In genomic region chr2:122255924-122256323, GRCh38 we compare ENCODE assay signal across 24 cellular contexts.
A peak's percentile ranks its signal among the peaks of the same experiment; 100 is the strongest.
DNase-seq lines count a peak whose midpoint lies in the region; ATAC-seq, FAIRE-seq and TF ChIP-seq lines count a peak whose summit lies in the region.
"Had no signal": no experiment of that assay in that cellular context is flagged by ENCODE, and none has a peak within 500 bp of the region (broad histone marks: within the 10 kb centered on the region; RNA-seq: fewer than 3 reads in every experiment).

No MANE protein-coding gene starts in this region.

- H3K36me3 Mint-ChIP-seq in stimulated activated effector memory CD8-positive, alpha-beta T cell treated with anti-CD3 and anti-CD28 coated beads, Interleukin-12 subunit alpha, Interleukin-12 subunit beta, amount 100 ng/mL, for 72 hours: no peaks in the 10 kb centered on the region
- H3K36me3 Mint-ChIP-seq: activated naive CD4-positive, alpha-beta T cell treated with anti-CD3 and anti-CD28 coated beads, Interleukin-2, amount 50 U/mL, for 72 hours; stimulated activated memory B cell treated with anti-CD40 and anti-IgM and Interleukin-4, amounts not matched to agents 10 μg/mL and 1 μg/mL and 100 μg/mL, for 72 hours had no signal

- H3K27ac ChIP-seq in mesendoderm (ENCODE audit: low read depth, low read length) (no peak overlapping the region), colonic mucosa (no peak overlapping the region)
- H3K27ac ChIP-seq: neutrophil, SJSA1, skin epidermis, suprapubic skin had no signal

- no peak overlapping the region for H3K4me3 ChIP-seq in choroid plexus epithelial cell (ENCODE audit: low read depth, low read length)
- H3K4me3 ChIP-seq in mesendoderm (ENCODE audit: low read length): no peak overlapping the region
- no peak overlapping the region for H3K4me3 ChIP-seq in colonic mucosa
- H3K4me3 ChIP-seq: lung, SJSA1, skin epidermis, suprapubic skin had no signal

- H3K4me2 ChIP-seq in mesendoderm (ENCODE audit: low read length): no peak overlapping the region

- no peak overlapping the region for H3K4me3 Mint-ChIP-seq in stimulated activated effector memory CD8-positive, alpha-beta T cell treated with anti-CD3 and anti-CD28 coated beads, Interleukin-12 subunit alpha, Interleukin-12 subunit beta, amount 100 ng/mL, for 72 hours
- H3K4me3 Mint-ChIP-seq: endodermal cell; stimulated activated memory B cell treated with anti-CD40 and anti-IgM and Interleukin-4, amounts not matched to agents 10 μg/mL and 1 μg/mL and 100 μg/mL, for 72 hours had no signal

- H3K9ac ChIP-seq in mesendoderm (ENCODE audit: low read length) (no peak overlapping the region), colonic mucosa (ENCODE audit: low read depth in 2 of 2, low read length in 2 of 2) (no peak overlapping the region)

- H3K18ac ChIP-seq in mesendoderm (ENCODE audit: low read length): no peak overlapping the region

- H3K4ac ChIP-seq in mesendoderm (ENCODE audit: low read depth, low read length): no peak overlapping the region

- intact Hi-C loops in colonic mucosa (cut with DNase I): no loop called here

- no peaks in the 10 kb centered on the region for H3K79me1 ChIP-seq in mesendoderm (ENCODE audit: low read length)

- no peaks in the 10 kb centered on the region for H3K36me3 ChIP-seq in mesendoderm (ENCODE audit: control insufficient read depth, insufficient read depth, low read length)
- no peaks in the 10 kb centered on the region for H3K36me3 ChIP-seq in colonic mucosa
- H3K36me3 ChIP-seq: neutrophil, SJSA1, suprapubic skin had no signal

- no peak overlapping the region for H3K56ac ChIP-seq in mesendoderm (ENCODE audit: low read length)

- ATAC-seq in stimulated activated effector memory CD8-positive, alpha-beta T cell treated with anti-CD3 and anti-CD28 coated beads, Interleukin-12 subunit alpha, Interleukin-12 subunit beta, amount 100 ng/mL, for 72 hours: no peak
- ATAC-seq in GM21360 (IDR thresholded peaks at IDR 0.05; ENCODE audit: unreplicated experiment): no peak
- ATAC-seq: activated naive CD4-positive, alpha-beta T cell treated with anti-CD3 and anti-CD28 coated beads, Interleukin-2, amount 50 U/mL, for 72 hours; HCT116; stimulated activated memory B cell treated with anti-CD40 and anti-IgM and Interleukin-4, amounts not matched to agents 10 μg/mL and 1 μg/mL and 100 μg/mL, for 72 hours had no signal

- no peak overlapping the region for H2BK120ac ChIP-seq in mesendoderm (ENCODE audit: low read depth, low read length)

- no peak overlapping the region for H4K5ac ChIP-seq in mesendoderm (ENCODE audit: low read length)

- H2AK5ac ChIP-seq in mesendoderm (ENCODE audit: low read length): no peak overlapping the region

- H2BK5ac ChIP-seq in mesendoderm (ENCODE audit: low read length): no peak overlapping the region

- no peak overlapping the region for H3K23ac ChIP-seq in mesendoderm (ENCODE audit: low read length)

- FAIRE-seq in RCC 7860 (lab: Jason Lieb, UNC): peak; percentile 89

- H3K79me2 ChIP-seq in mesendoderm (ENCODE audit: control insufficient read depth, insufficient read depth, low read length): no peaks in the 10 kb centered on the region

- no peaks in the 10 kb centered on the region for H3K9me3 ChIP-seq in colonic mucosa
- H3K9me3 ChIP-seq: neutrophil, SJSA1, suprapubic skin had no signal

- H3K27me3 ChIP-seq in mesendoderm (ENCODE audit: insufficient read depth, low read length, poor library complexity) (no peaks in the 10 kb centered on the region), colonic mucosa (no peaks in the 10 kb centered on the region)
- H3K27me3 ChIP-seq: neutrophil, SJSA1, suprapubic skin had no signal

- H2BK15ac ChIP-seq in mesendoderm (replicated peaks; ENCODE audit: low read depth): no peak overlapping the region

- DNase-seq in EL (peak; percentile 6), RCC 7860 (ENCODE audit: low spot score) (peak; percentile 72), choroid plexus epithelial cell (ENCODE audit: low read depth) (peak; percentile 0), mesendoderm (peak; percentile 32), NCI-H446 (lab: John Stamatoyannopoulos, UW) (no peak), colonic mucosa (no peak)
- no peak for DNase-seq in stimulated activated effector memory CD8-positive, alpha-beta T cell treated with anti-CD3 and anti-CD28 coated beads, Interleukin-12 subunit alpha, Interleukin-12 subunit beta, amount 100 ng/mL, for 72 hours (ENCODE audit: low spot score in 2 of 2)
- DNase-seq: aorta; endodermal cell; head of caudate nucleus; KG1; NCI-H187 treated with DMSO at 0.1 percent for 48 hours; NCI-H82; stimulated activated CD4-positive, alpha-beta T cell treated with anti-CD3 and anti-CD28 coated beads, Interleukin-1b, Interleukin-23, amount 100 ng/mL, for 48 hours; T-helper 2 cell had no signal

- H4K8ac ChIP-seq in mesendoderm (ENCODE audit: low read depth, low read length): no peak overlapping the region

- no peaks in the 10 kb centered on the region for H3K9me3 Mint-ChIP-seq in stimulated activated effector memory CD8-positive, alpha-beta T cell treated with anti-CD3 and anti-CD28 coated beads, Interleukin-12 subunit alpha, Interleukin-12 subunit beta, amount 100 ng/mL, for 72 hours
- H3K9me3 Mint-ChIP-seq: activated naive CD4-positive, alpha-beta T cell treated with anti-CD3 and anti-CD28 coated beads, Interleukin-2, amount 50 U/mL, for 72 hours; endodermal cell; stimulated activated memory B cell treated with anti-CD40 and anti-IgM and Interleukin-4, amounts not matched to agents 10 μg/mL and 1 μg/mL and 100 μg/mL, for 72 hours had no signal

- no peak for TF ChIP-seq CTCF in choroid plexus epithelial cell (conservative IDR thresholded peaks at IDR 0.05; ENCODE audit: low read depth, low read length)
- TF ChIP-seq CTCF in colonic mucosa (IDR thresholded peaks at IDR 0.05): no peak

- H3K4me1 ChIP-seq in mesendoderm (ENCODE audit: control insufficient read depth, low read depth, low read length) (no peaks in the 10 kb centered on the region), colonic mucosa (no peaks in the 10 kb centered on the region)
- H3K4me1 ChIP-seq: SJSA1, suprapubic skin had no signal

- no peaks in the 10 kb centered on the region for H3K4me1 Mint-ChIP-seq in stimulated activated effector memory CD8-positive, alpha-beta T cell treated with anti-CD3 and anti-CD28 coated beads, Interleukin-12 subunit alpha, Interleukin-12 subunit beta, amount 100 ng/mL, for 72 hours
- H3K4me1 Mint-ChIP-seq: endodermal cell; stimulated activated memory B cell treated with anti-CD40 and anti-IgM and Interleukin-4, amounts not matched to agents 10 μg/mL and 1 μg/mL and 100 μg/mL, for 72 hours had no signal

- H3K27ac Mint-ChIP-seq in stimulated activated effector memory CD8-positive, alpha-beta T cell treated with anti-CD3 and anti-CD28 coated beads, Interleukin-12 subunit alpha, Interleukin-12 subunit beta, amount 100 ng/mL, for 72 hours: no peak overlapping the region
- H3K27ac Mint-ChIP-seq: activated naive CD4-positive, alpha-beta T cell treated with anti-CD3 and anti-CD28 coated beads, Interleukin-2, amount 50 U/mL, for 72 hours; endodermal cell; stimulated activated memory B cell treated with anti-CD40 and anti-IgM and Interleukin-4, amounts not matched to agents 10 μg/mL and 1 μg/mL and 100 μg/mL, for 72 hours had no signal

Comparison
In these comparisons a context has a peak if more than half of its experiments do, and no peak if none do; other contexts are left out.
1. DNase-seq: peak in EL (single experiment), RCC 7860 (single experiment), choroid plexus epithelial cell (single experiment) and mesendoderm (single experiment); none in stimulated activated effector memory CD8-positive, alpha-beta T cell treated with anti-CD3 and anti-CD28 coated beads, Interleukin-12 subunit alpha, Interleukin-12 subunit beta, amount 100 ng/mL, for 72 hours (0 of 2), NCI-H446 (0 of 2) and colonic mucosa (single experiment).